ENCODE assay signal across 8 cellular contexts in genomic region chrX:107674480-107675364, GRCh38. TPM values are rescaled to one million over a fixed set of nuclear protein-coding genes. Genes with fewer than 3 reads are reported as not detected.
DNase-seq lines count a peak whose midpoint lies in the region; ATAC-seq and TF ChIP-seq lines count a peak whose summit lies in the region.

No MANE protein-coding gene starts in this region.

- H3K27me3 Mint-ChIP-seq in IgD-negative memory B cell: peaks cover 2% of the 10 kb centered on the region

- TF ChIP-seq CTCF in prostate gland (IDR thresholded peaks at IDR 0.05): no peak

- no peak overlapping the region for H3K4me3 ChIP-seq in prostate gland

- peak; percentile 72 for DNase-seq in CD1c-positive myeloid dendritic cell (ENCODE audit: extremely low spot score)
- peak; percentile 39 for DNase-seq in activated CD4-positive, alpha-beta T cell treated with anti-CD3 and anti-CD28 coated beads for 48 hours
- peak; percentile 43 to 50 for DNase-seq in erythroblast (lab: John Stamatoyannopoulos, UW)
- DNase-seq in prostate gland (ENCODE audit: low spot score): peak; percentile 61
- DNase-seq in KG1 (lab: John Stamatoyannopoulos, UW): no peak
- no peak for DNase-seq in NCI-H2227 (lab: John Stamatoyannopoulos, UW; ENCODE audit: unreplicated experiment)

- TF ChIP-seq POLR2A in erythroblast (IDR thresholded peaks at IDR 0.05; ENCODE audit: low read length) (peak; percentile 88), prostate gland (IDR thresholded peaks at IDR 0.05) (no peak)

- ATAC-seq in GM21381 (IDR thresholded peaks at IDR 0.05; ENCODE audit: unreplicated experiment): peak; percentile 12

- H3K4me1 ChIP-seq in prostate gland (replicated peaks): no peaks in the 10 kb centered on the region

- no peaks in the 10 kb centered on the region for H3K27me3 ChIP-seq in prostate gland (replicated peaks; ENCODE audit: insufficient read depth)

- WGBS in prostate gland: 35% methylated on average over 9 of the region's 9 CpGs

- H3K4me1 Mint-ChIP-seq in IgD-negative memory B cell: peaks cover 35 to 57% (median 43%) of the 10 kb centered on the region in 3 donors

- H3K27ac ChIP-seq in prostate gland: peak overlapping the region; percentile 89

- intact Hi-C loops in prostate gland (cut with DNase I): loop anchor here (5.0 kb wide), 1 partner anchor 103 kb away; the partner anchor contains the start of genes NCBP2L and TSC22D3

- H3K9me3 Mint-ChIP-seq in IgD-negative memory B cell: no peaks in the 10 kb centered on the region

- peak overlapping the region; percentile 65 to 93 (median 92) for H3K4me3 Mint-ChIP-seq in IgD-negative memory B cell

- peak overlapping the region; percentile 96 to 98 (median 98) for H3K27ac Mint-ChIP-seq in IgD-negative memory B cell

- no peaks in the 10 kb centered on the region for H3K9me3 ChIP-seq in prostate gland

- H3K36me3 ChIP-seq in prostate gland: no peaks in the 10 kb centered on the region

- H3K36me3 Mint-ChIP-seq in IgD-negative memory B cell: no peaks in the 10 kb centered on the region

RNA-seq across cellular contexts. Expression of gene PRPS1, which starts 46.4 kb away (rescaled TPM):
- polyA plus RNA-seq in IgD-negative memory B cell: 45.6 TPM
- total RNA-seq in prostate gland: 10 to 100 TPM; 37.5 to 37.6 TPM

Comparison
In these comparisons a context has a peak if more than half of its experiments do, and no peak if none do; other contexts are left out.
1. DNase-seq: peak in CD1c-positive myeloid dendritic cell (single experiment), activated CD4-positive, alpha-beta T cell treated with anti-CD3 and anti-CD28 coated beads for 48 hours (single experiment), erythroblast (2 of 2) and prostate gland (single experiment); none in KG1 (single experiment) and NCI-H2227 (single experiment).